ENCODE assay signal across 23 cellular contexts in the genomic region with DNA sequence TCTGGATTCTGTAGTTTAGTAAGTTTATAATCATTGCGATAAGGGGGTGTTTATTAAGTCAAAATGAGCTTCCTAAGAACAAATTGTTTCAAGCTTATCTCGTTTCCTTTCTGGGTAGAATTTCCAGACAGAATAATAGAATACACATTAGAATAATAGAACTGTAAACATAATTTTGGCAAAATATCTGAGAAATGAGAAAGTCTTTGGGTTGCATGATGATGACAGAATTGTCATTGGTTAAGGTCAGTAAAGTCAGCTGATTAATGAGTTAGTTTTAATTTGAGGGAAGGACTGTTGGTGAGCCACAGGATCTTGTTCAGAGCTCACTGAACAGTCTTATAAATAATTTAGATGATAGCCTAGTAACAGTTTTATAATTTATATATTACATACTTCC.
"Had no signal": no experiment of that assay in that cellular context is flagged by ENCODE, and none has a peak within 500 bp of the region (broad histone marks: within the 10 kb centered on the region; RNA-seq: fewer than 3 reads in every experiment).

No MANE protein-coding gene starts in this region.

- H3K27me3 ChIP-seq: Peyer's patch, SJCRH30 had no signal

- H3K4me1 ChIP-seq: Peyer's patch, SJCRH30 had no signal

- DNase-seq: activated CD4-positive, alpha-beta memory T cell treated with anti-CD3 and anti-CD28 coated beads, Interleukin-2, amount 10 ng/mL, durations not matched to agents 7 days and 5 days; activated CD4-positive, alpha-beta T cell treated with anti-CD3 and anti-CD28 coated beads for 36 hours; activated CD4-positive, alpha-beta T cell treated with anti-CD3 and anti-CD28 coated beads, Interleukin-2, amount 50 U/mL, for 1 hour; activated effector memory CD4-positive, alpha-beta T cell treated with anti-CD3 and anti-CD28 coated beads, Interleukin-2, amount 50 U/mL, for 16 hours; activated naive CD4-positive, alpha-beta T cell treated with Interleukin-2 at 50 U/mL for 16 hours; aorta; MM.1S; NCI-H1105; NCI-H1436; NCI-H187 treated with DMSO at 0.1 percent for 48 hours; NCI-H2081 treated with DMSO at 0.1 percent for 48 hours; NCI-H446; NCI-H524; Peyer's patch; Right ventricle myocardium superior; SJCRH30; SK-N-SH; T-helper 1 cell; WERI-Rb-1 had no signal

- H3K4me3 Mint-ChIP-seq: activated CD4-positive, alpha-beta memory T cell treated with anti-CD3 and anti-CD28 coated beads, Interleukin-2, amount 10 ng/mL, durations not matched to agents 7 days and 5 days; activated CD4-positive, alpha-beta T cell treated with anti-CD3 and anti-CD28 coated beads for 36 hours; activated T-helper 1 cell treated with anti-CD3 and anti-CD28 coated beads, Interleukin-12 subunit alpha, Interleukin-12 subunit beta, Interleukin-2, Interleukin-4 antibody, amounts not matched to agents 30 ng/mL and 10 ng/mL and 1 ng/mL, durations not matched to agents 14 hours and 24 hours and 36 hours; central memory CD8-positive, alpha-beta T cell had no signal

- H3K9me3 Mint-ChIP-seq: activated CD4-positive, alpha-beta memory T cell treated with anti-CD3 and anti-CD28 coated beads, Interleukin-2, amount 10 ng/mL, durations not matched to agents 7 days and 5 days; activated T-helper 1 cell treated with anti-CD3 and anti-CD28 coated beads, Interleukin-12 subunit alpha, Interleukin-12 subunit beta, Interleukin-2, Interleukin-4 antibody, amounts not matched to agents 30 ng/mL and 10 ng/mL and 1 ng/mL, durations not matched to agents 14 hours and 24 hours and 36 hours; central memory CD8-positive, alpha-beta T cell had no signal

- H3K27ac ChIP-seq: KMS-11, Peyer's patch, RWPE1, SJCRH30, WERI-Rb-1 had no signal

- H3K4me3 ChIP-seq: Peyer's patch, SJCRH30 had no signal

- H3K27me3 Mint-ChIP-seq: activated CD4-positive, alpha-beta memory T cell treated with anti-CD3 and anti-CD28 coated beads, Interleukin-2, amount 10 ng/mL, durations not matched to agents 7 days and 5 days; activated CD4-positive, alpha-beta T cell treated with anti-CD3 and anti-CD28 coated beads for 36 hours; central memory CD8-positive, alpha-beta T cell had no signal

- H3K9me3 ChIP-seq: Peyer's patch, SJCRH30, SK-N-SH had no signal

- H3K27ac Mint-ChIP-seq: activated CD4-positive, alpha-beta memory T cell treated with anti-CD3 and anti-CD28 coated beads, Interleukin-2, amount 10 ng/mL, durations not matched to agents 7 days and 5 days; activated CD4-positive, alpha-beta T cell treated with anti-CD3 and anti-CD28 coated beads for 36 hours; activated T-helper 1 cell treated with anti-CD3 and anti-CD28 coated beads, Interleukin-12 subunit alpha, Interleukin-12 subunit beta, Interleukin-2, Interleukin-4 antibody, amounts not matched to agents 30 ng/mL and 10 ng/mL and 1 ng/mL, durations not matched to agents 14 hours and 24 hours and 36 hours had no signal
